9 cellular contexts compared by ENCODE assay signal in the genomic region with DNA sequence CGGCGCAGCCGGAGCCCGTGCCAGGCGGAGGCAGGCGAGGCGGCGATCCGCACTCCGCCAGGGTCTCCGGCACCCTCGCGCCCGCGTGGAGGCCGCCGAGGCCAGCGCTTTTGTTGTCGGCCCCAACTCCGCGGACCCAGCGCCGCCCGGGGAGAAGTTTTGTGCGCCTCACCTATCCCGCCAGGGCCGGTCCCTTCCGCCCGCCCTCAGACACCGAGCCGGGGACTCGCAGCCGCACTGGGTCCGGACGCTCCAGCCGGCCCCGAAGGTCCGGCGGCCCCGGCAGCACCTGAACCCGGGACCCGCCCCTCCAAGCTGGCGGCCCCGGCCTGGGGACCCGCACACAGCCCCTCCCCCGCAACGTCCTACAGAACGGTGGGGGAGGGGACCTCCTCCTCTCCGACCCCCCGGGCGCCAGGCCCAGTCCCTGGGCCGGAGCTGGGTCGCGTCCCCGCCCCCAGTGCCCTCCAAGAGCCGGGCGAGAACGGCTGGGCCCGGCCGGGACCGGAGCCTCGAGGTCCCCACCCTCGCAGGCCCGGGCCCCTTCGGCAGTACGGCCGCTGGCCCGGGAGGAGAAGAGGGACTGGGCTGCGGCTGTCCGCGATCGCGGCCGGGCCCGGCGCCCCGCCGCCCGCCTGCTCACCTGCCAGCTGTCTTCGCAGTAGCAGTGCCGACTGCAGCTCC. TPM values are rescaled to one million over a fixed set of nuclear protein-coding genes. Genes with fewer than 3 reads are reported as not detected.
DNase-seq lines count a peak whose midpoint lies in the region; ATAC-seq, FAIRE-seq and TF ChIP-seq lines count a peak whose summit lies in the region.
"Had no signal": no experiment of that assay in that cellular context is flagged by ENCODE, and none has a peak within 500 bp of the region (broad histone marks: within the 10 kb centered on the region; RNA-seq: fewer than 3 reads in every experiment).

No MANE protein-coding gene starts in this region.

- H3K9ac ChIP-seq in K562 (ENCODE audit: insufficient read depth in 1 of 2, low read depth in 2 of 2, low read length in 2 of 2), result peak overlapping the region; percentile 79 to 96

- H3K27me3 ChIP-seq in Peyer's patch (no peaks in the 10 kb centered on the region), K562 (ENCODE audit: control insufficient read depth in 2 of 2, insufficient read depth in 2 of 2, low read length in 2 of 2) (no peaks in the 10 kb centered on the region)

- peaks cover 0 to 6% (median 3%) of the 10 kb centered on the region in 4 donors for H3K4me1 ChIP-seq in Peyer's patch
- H3K4me1 ChIP-seq in K562 (replicated peaks in 1 of 2; ENCODE audit: control insufficient read depth in 2 of 2, insufficient read depth in 2 of 2, low read length in 2 of 2), result peaks cover 2 to 25% of the 10 kb centered on the region in 2 experiments; a peak in 3 of 5 replicates

- TF ChIP-seq RAD21 in K562 (CRISPR knock-in tag; conservative IDR thresholded peaks at IDR 0.05 in 1 of 2, IDR thresholded peaks at IDR 0.05 in 1 of 2), result no peak

- H3K9me1 ChIP-seq in K562 (ENCODE audit: control insufficient read depth, insufficient read depth, low read length), result no peaks in the 10 kb centered on the region

- H3K36me3 ChIP-seq in Peyer's patch, result no peaks in the 10 kb centered on the region
- H3K36me3 ChIP-seq in K562 (ENCODE audit: control insufficient read depth, insufficient read depth, low read length), result peaks cover 21% of the 10 kb centered on the region; the same call in 1 of the 3 replicates

- TF ChIP-seq POLR2A in Peyer's patch (IDR thresholded peaks at IDR 0.05), result no peak
- no peak for TF ChIP-seq POLR2A in K562 (conservative IDR thresholded peaks at IDR 0.05)

- DNase-seq in NCI-H1092 treated with DMSO at 0.1 percent for 48 hours (lab: John Stamatoyannopoulos, UW) (peak; percentile 42), NCI-H1092 (lab: John Stamatoyannopoulos, UW) (no peak), Peyer's patch (peak in 2 of 3 donors; percentile 51 to 63), K562 (ENCODE audit: extremely low read depth in 1 of 4, low spot score in 3 of 4) (peak; percentile 25 to 64 (median 52)), immature natural killer cell (peak in 1 of 3 donors; percentile 35), NOMO-1 treated with dmso at 0.1 percent for 144 hours (lab: John Stamatoyannopoulos, UW; ENCODE audit: unreplicated experiment) (no peak)
- peak; percentile 56 for DNase-seq in stimulated activated CD4-positive, alpha-beta T cell treated with anti-CD3 and anti-CD28 coated beads, Interleukin-15, amount 100 ng/mL, for 24 hours

- peak overlapping the region; percentile 52 for H2AFZ ChIP-seq in K562 (ENCODE audit: low read depth, low read length)

- no peaks in the 10 kb centered on the region for H4K20me1 ChIP-seq in K562 (replicated peaks; ENCODE audit: control insufficient read depth, insufficient read depth, low read length)

- peak overlapping the region in 1 of 6 donors; percentile 84 for H3K27ac Mint-ChIP-seq in immature natural killer cell

- WGBS in K562 (ENCODE audit: insufficient coverage, low coverage, missing lambda C conversion rate), result under 1% methylated on average over 27 of the region's 81 CpGs

- H3K36me3 Mint-ChIP-seq in immature natural killer cell, result no peaks in the 10 kb centered on the region
- H3K36me3 Mint-ChIP-seq: naive B cell had no signal

- intact Hi-C loops in K562 (cut with micrococcal nuclease), result loop anchor here (1.0 to 2.0 kb wide), 3 partner anchors 61 to 165 kb away; no protein-coding TSS in a partner anchor

- H3K4me3 ChIP-seq in Peyer's patch (peak overlapping the region; percentile 77 to 100 (median 94)), K562 (peak overlapping the region; percentile 91)

- FAIRE-seq in K562 (lab: Jason Lieb, UNC), result no peak

- no TSS peak for BruUV-seq in K562 (replicated peaks; lab: Mats Ljungman, UMichigan)

- H3K27me3 Mint-ChIP-seq in immature natural killer cell (ENCODE audit: low read depth in 3 of 3), result peaks cover 8 to 10% (median 9%) of the 10 kb centered on the region in 3 donors
- H3K27me3 Mint-ChIP-seq: naive B cell had no signal

- no peak for TF ChIP-seq EP300 in K562 (IDR thresholded peaks at IDR 0.05; ENCODE audit: low read length)

- in situ Hi-C loops in K562 (cut with MboI), result no loop called here

- peak overlapping the region in 4 of 5 donors; percentile 21 to 97 (median 89) for H3K4me3 Mint-ChIP-seq in immature natural killer cell

- no peaks in the 10 kb centered on the region for H3K9me3 Mint-ChIP-seq in immature natural killer cell
- H3K9me3 Mint-ChIP-seq: naive B cell had no signal

- H3K27ac ChIP-seq in Peyer's patch (peak overlapping the region; percentile 93 to 99 (median 98)), K562 (ENCODE audit: extremely low read depth, low read depth, low read length) (peak overlapping the region; percentile 90)

- no peaks in the 10 kb centered on the region for H3K9me3 ChIP-seq in Peyer's patch
- no peaks in the 10 kb centered on the region for H3K9me3 ChIP-seq in K562 (replicated peaks; ENCODE audit: control insufficient read depth, insufficient read depth, low read depth, low read length)

- peak overlapping the region; percentile 81; the same call in 1 of the 2 replicates for H3K4me2 ChIP-seq in K562 (ENCODE audit: insufficient read depth, low read length)

- TF ChIP-seq CTCF in Peyer's patch (IDR thresholded peaks at IDR 0.05) (no peak), K562 (IDR thresholded peaks at IDR 0.05 in 2 of 3, conservative IDR thresholded peaks at IDR 0.05 in 1 of 3; ENCODE audit: insufficient read depth in 2 of 3, low read depth in 1 of 3, low read length in 3 of 3) (no peak)

- POLR2A ChIA-PET in K562 (lab: Yijun Ruan, JAX), result interaction anchor here (0.8 kb wide), 1 partner anchor 23 kb away, joined by 4 read pairs; no protein-coding TSS in a partner anchor

- peaks cover 31 to 32% of the 10 kb centered on the region in 2 donors for H3K4me1 Mint-ChIP-seq in immature natural killer cell

- ATAC-seq in HG02840 (IDR thresholded peaks at IDR 0.05; ENCODE audit: low FRiP score, unreplicated experiment), result peak; percentile 29
- peak; percentile 30 for ATAC-seq in K562

- peaks cover 56% of the 10 kb centered on the region for H3K79me2 ChIP-seq in K562 (ENCODE audit: control insufficient read depth, insufficient read depth, low read length)

- CTCF ChIA-PET in K562 (lab: Yijun Ruan, JAX; ENCODE audit: low intra/inter-chr PET ratio), result no interaction called here

TF ChIP-seq in K562, 482 proteins besides CTCF, POLR2A, EP300 and RAD21 (continues in another document):
- TF ChIP-seq FIP1L1 (IDR thresholded peaks at IDR 0.05; ENCODE audit: low read depth, low read length, poor library complexity, severe bottlenecking) (peak; percentile 82), JUN (IDR thresholded peaks at IDR 0.05; ENCODE audit: borderline replicate concordance, low read depth, low read length) (no peak), JUN (CRISPR knock-in tag; IDR thresholded peaks at IDR 0.05; ENCODE audit: borderline replicate concordance) (0 out of 2 replicates have a peak, but pooled peaks have one; percentile 29), RBM14 (IDR thresholded peaks at IDR 0.05; ENCODE audit: borderline replicate concordance, insufficient read depth, low read depth, low read length) (0 out of 2 replicates have a peak, but pooled peaks have one; percentile 71), CHD1 (IDR thresholded peaks at IDR 0.05; ENCODE audit: low read length) (peak; percentile 30), ZBTB17 (CRISPR knock-in tag; IDR thresholded peaks at IDR 0.05) (0 out of 2 replicates have a peak, but pooled peaks have one; percentile 2), STAT5A (IDR thresholded peaks at IDR 0.05; ENCODE audit: borderline replicate concordance, low read length) (no peak), HMG20B (CRISPR knock-in tag; IDR thresholded peaks at IDR 0.05) (no peak), ZFX (CRISPR knock-in tag; IDR thresholded peaks at IDR 0.05) (peak; percentile 75)

RNA-seq across cellular contexts. Expression of a gene that starts 0.7 kb away (rescaled TPM):
- total RNA-seq in Peyer's patch, result 10 to 100 TPM; 26.4 to 54.1 (median 35.7) TPM
- total RNA-seq in K562 (2011; cell fraction: chromatin; rRNA removed; ENCODE audit: low replicate concordance), result 8.0 and 17.2 TPM in 2 replicates
- 8.7 and 10.5 TPM in 2 replicates for total RNA-seq in K562 (2011; cell fraction: nucleolus; rRNA removed)
- total RNA-seq in K562 (2011; cell fraction: nucleoplasm; rRNA removed), result 13.7 and 19.2 TPM in 2 replicates
- 46.5 and 48.8 TPM in 2 replicates for total RNA-seq in K562 (2014; rRNA removed)
- 25.2 and 30.7 TPM in 2 replicates for total RNA-seq in K562 (2014; rRNA removed; fragmentation: Illumina TruSeq; extraction: Trizol)
- 28.4 and 28.9 TPM in 2 replicates for total RNA-seq in K562 (2015; rRNA removed; fragmentation: Illumina TruSeq; extraction: Trizol)
- total RNA-seq in K562 (2021), result 65.9 and 70.1 TPM in 2 replicates
- 26.7 and 39.6 TPM in 2 replicates for polyA plus RNA-seq in K562 (2011; rRNA removed)
- 16.9 and 21.1 TPM in 2 replicates for polyA plus RNA-seq in K562 (2011; cell fraction: cytosol; rRNA removed)
- polyA plus RNA-seq in K562 (2011; cell fraction: nucleus; rRNA removed), result 9.6 and 10.6 TPM in 2 replicates
- 33.0 and 37.8 TPM in 2 replicates for polyA plus RNA-seq in K562 (2012)
- polyA plus RNA-seq in K562 (2014; fragmentation: Illumina TruSeq; extraction: Trizol), result 28.8 and 36.7 TPM in 2 replicates
- polyA plus RNA-seq in K562 (2014; fragmentation: Nextera tagmentation; extraction: Ambion mirVana), result 10 to 100 TPM; 10.1 to 16.4 TPM
- polyA plus RNA-seq in K562 (2014; rRNA removed), result 29.0 and 29.7 TPM in 2 replicates
- polyA minus RNA-seq in K562 (2011; rRNA and poly(A)+ RNA removed), result 26.1 and 30.5 TPM in 2 replicates
- polyA minus RNA-seq in K562 (2011; cell fraction: cytosol; rRNA and poly(A)+ RNA removed), result 22.1 and 25.4 TPM in 2 replicates
- polyA minus RNA-seq in K562 (2011; cell fraction: nucleus; rRNA and poly(A)+ RNA removed), result 8.8 TPM in 2 replicates
- 10 to 100 TPM; 48.1 to 84.7 (median 69.3) TPM for polyA plus RNA-seq in immature natural killer cell

Comparison
In these comparisons a context has a peak if more than half of its experiments do, and no peak if none do; other contexts are left out.
1. DNase-seq: peak in NCI-H1092 treated with DMSO at 0.1 percent for 48 hours (single experiment), Peyer's patch (2 of 3), K562 (4 of 4) and stimulated activated CD4-positive, alpha-beta T cell treated with anti-CD3 and anti-CD28 coated beads, Interleukin-15, amount 100 ng/mL, for 24 hours (single experiment); none in NCI-H1092 (single experiment) and NOMO-1 treated with dmso at 0.1 percent for 144 hours (single experiment).